8 cellular contexts compared by ENCODE assay signal in genomic region chr6:73653571-73654424, GRCh38. TPM values are rescaled to one million over a fixed set of nuclear protein-coding genes. Genes with fewer than 3 reads are reported as not detected.
DNase-seq lines count a peak whose midpoint lies in the region; ATAC-seq and TF ChIP-seq lines count a peak whose summit lies in the region.

TSS of gene SLC17A5 (minus strand) at chr6:73653992. CDS start at chr6:73653886, 106 bp downstream.

- peaks cover 47 to 50% of the 10 kb centered on the region in 2 donors for H3K4me1 Mint-ChIP-seq in natural killer cell

- no peaks in the 10 kb centered on the region for H3K27me3 Mint-ChIP-seq in natural killer cell (ENCODE audit: low read depth in 2 of 2)

- H3K9me3 Mint-ChIP-seq in natural killer cell, result no peaks in the 10 kb centered on the region

- intact Hi-C loops in natural killer cell (cut with micrococcal nuclease), result loop anchor here (2.0 to 5.0 kb wide), 4 partner anchors 66 to 1631 kb away; partner anchors contain the start of gene TMEM30A

- H3K4me3 Mint-ChIP-seq in natural killer cell, result peak within 1 kb of the TSS; percentile 96

- H3K36me3 Mint-ChIP-seq in natural killer cell, result no peaks in the 10 kb centered on the region

- TF ChIP-seq CTCF in LNCaP clone FGC (IDR thresholded peaks at IDR 0.05; ENCODE audit: control insufficient read depth, extremely low read depth, insufficient read depth), result no peak
- TF ChIP-seq CTCF in natural killer cell (IDR thresholded peaks at IDR 0.05), result no peak

- peak within 1 kb of the TSS; percentile 94 to 98 for H3K27ac Mint-ChIP-seq in natural killer cell

- peak; percentile 92 for DNase-seq in EL
- DNase-seq in H4 (ENCODE audit: low spot score), result peak; percentile 80
- peak; percentile 81 for DNase-seq in LNCaP clone FGC (ENCODE audit: low read depth)
- peak; percentile 100 for DNase-seq in RPMI8226
- peak; percentile 87 for DNase-seq in activated T-helper 9 cell treated with anti-CD3 and anti-CD28 coated beads, Interleukin-2, amount 50 U/mL, for 16 hours (ENCODE audit: low read depth)
- peak; percentile 91 for DNase-seq in fibroblast of peridontal ligament (ENCODE audit: extremely low read depth)
- DNase-seq in natural killer cell, result peak; percentile 84
- peak; percentile 76 to 89 (median 82) for DNase-seq in stimulated activated naive CD4-positive, alpha-beta T cell (lab: John Stamatoyannopoulos, UW)

- ATAC-seq in natural killer cell, result peak; percentile 84 to 95 (median 86)

- H3K4me3 ChIP-seq in LNCaP clone FGC (ENCODE audit: low read depth, low read length), result peak within 1 kb of the TSS; percentile 87

RNA-seq across cellular contexts. Expression of gene SLC17A5, which starts in this region (rescaled TPM):
- total RNA-seq in H4 (2014; rRNA removed; shearing (Covaris generic)), result 6.5 and 11.9 TPM in 2 replicates
- total RNA-seq in natural killer cell, result 10 to 100 TPM in 1 of 3 donors, 1 to 10 TPM in 2; 8.5 to 13.8 (median 9.1) TPM

Comparison
In these comparisons a context has a peak if more than half of its experiments do, and no peak if none do; other contexts are left out.
1. Peak in every context shown above with its lines: DNase-seq, ATAC-seq and H3K4me3 ChIP-seq.